In the genomic region with DNA sequence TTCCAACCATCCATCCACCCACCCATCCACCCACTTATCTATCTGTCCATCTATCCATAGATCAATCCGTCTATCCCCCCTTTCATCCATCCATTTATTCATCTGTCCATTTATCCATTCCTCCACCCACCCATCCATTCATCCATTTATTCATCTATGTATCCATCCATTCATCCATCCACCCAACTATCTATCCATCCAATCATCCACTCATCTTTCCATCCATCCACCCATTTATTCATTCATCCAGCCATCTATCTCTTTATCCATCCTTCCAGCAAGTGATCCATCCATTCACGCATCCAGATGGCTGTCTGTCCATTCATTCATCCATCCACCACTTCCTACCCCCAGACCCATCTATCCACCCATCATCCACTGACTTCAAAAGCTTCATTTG, we compare ENCODE assay signal across 20 cellular contexts.
A peak's percentile ranks its signal among the peaks of the same experiment; 100 is the strongest.
DNase-seq lines count a peak whose midpoint lies in the region; ATAC-seq and TF ChIP-seq lines count a peak whose summit lies in the region.
"Had no signal": no experiment of that assay in that cellular context is flagged by ENCODE, and none has a peak within 500 bp of the region (broad histone marks: within the 10 kb centered on the region; RNA-seq: fewer than 3 reads in every experiment).

No MANE protein-coding gene starts in this region.

- peaks cover 32% of the 10 kb centered on the region for H3K4me1 Mint-ChIP-seq in T-helper 1 cell treated with Interleukin-12 subunit alpha and Interleukin-12 subunit beta and Interleukin-4 antibody, amounts not matched to agents 30 μg/mL and 1 μg/mL, for 36 hours (ENCODE audit: low read depth)
- peaks cover 25% of the 10 kb centered on the region for H3K4me1 Mint-ChIP-seq in activated naive CD8-positive, alpha-beta T cell treated with anti-CD3 and anti-CD28 coated beads, Interleukin-2, amount 10 ng/mL, durations not matched to agents 7 days and 5 days
- peaks cover 27 to 36% of the 10 kb centered on the region in 2 donors for H3K4me1 Mint-ChIP-seq in natural killer cell treated with Interleukin-12 subunit alpha and Interleukin-12 subunit beta and Interleukin-15 and Interleukin-18, amount 100 ng/mL, for 72 hours (ENCODE audit: low read depth in 2 of 2)

- CTCF ChIA-PET in HCT116 (lab: Charles Lee): no interaction called here

- H3K4me3 ChIP-seq in HCT116 (replicated peaks in 1 of 2; ENCODE audit: low read depth in 1 of 2, low read length in 2 of 2) (no peak overlapping the region), ascending aorta (no peak overlapping the region)

- peaks cover 0 to 11% of the 10 kb centered on the region in 2 experiments; a peak in 3 of 4 replicates for H3K4me1 ChIP-seq in HCT116 (ENCODE audit: control insufficient read depth in 1 of 2, insufficient read depth in 2 of 2, low read length in 2 of 2)
- peaks cover 0 to 8% of the 10 kb centered on the region in 2 donors for H3K4me1 ChIP-seq in ascending aorta

- H3K27ac Mint-ChIP-seq in T-helper 1 cell treated with Interleukin-12 subunit alpha and Interleukin-12 subunit beta and Interleukin-4 antibody, amounts not matched to agents 30 μg/mL and 1 μg/mL, for 36 hours: no peak overlapping the region
- H3K27ac Mint-ChIP-seq in activated naive CD8-positive, alpha-beta T cell treated with anti-CD3 and anti-CD28 coated beads, Interleukin-2, amount 10 ng/mL, durations not matched to agents 7 days and 5 days: peak overlapping the region; percentile 40
- H3K27ac Mint-ChIP-seq in natural killer cell treated with Interleukin-12 subunit alpha and Interleukin-12 subunit beta and Interleukin-15 and Interleukin-18, amount 100 ng/mL, for 72 hours: no peak overlapping the region

- no peak for TF ChIP-seq RAD21 in HCT116 (IDR thresholded peaks at IDR 0.05; ENCODE audit: low read depth)

- H3K27me3 Mint-ChIP-seq in T-helper 1 cell treated with Interleukin-12 subunit alpha and Interleukin-12 subunit beta and Interleukin-4 antibody, amounts not matched to agents 30 μg/mL and 1 μg/mL, for 36 hours (ENCODE audit: low read depth): no peaks in the 10 kb centered on the region
- no peaks in the 10 kb centered on the region for H3K27me3 Mint-ChIP-seq in activated naive CD8-positive, alpha-beta T cell treated with anti-CD3 and anti-CD28 coated beads, Interleukin-2, amount 10 ng/mL, durations not matched to agents 7 days and 5 days
- no peaks in the 10 kb centered on the region for H3K27me3 Mint-ChIP-seq in natural killer cell treated with Interleukin-12 subunit alpha and Interleukin-12 subunit beta and Interleukin-15 and Interleukin-18, amount 100 ng/mL, for 72 hours

- TF ChIP-seq POLR2A in HCT116 (IDR thresholded peaks at IDR 0.05; ENCODE audit: borderline replicate concordance, extremely low read depth, insufficient read depth, insufficient read length): no peak

- peak overlapping the region; percentile 43 for H3K4me3 Mint-ChIP-seq in T-helper 1 cell treated with Interleukin-12 subunit alpha and Interleukin-12 subunit beta and Interleukin-4 antibody, amounts not matched to agents 30 μg/mL and 1 μg/mL, for 36 hours
- H3K4me3 Mint-ChIP-seq in activated naive CD8-positive, alpha-beta T cell treated with anti-CD3 and anti-CD28 coated beads, Interleukin-2, amount 10 ng/mL, durations not matched to agents 7 days and 5 days: peak overlapping the region; percentile 96
- H3K4me3 Mint-ChIP-seq in natural killer cell treated with Interleukin-12 subunit alpha and Interleukin-12 subunit beta and Interleukin-15 and Interleukin-18, amount 100 ng/mL, for 72 hours: peak overlapping the region; percentile 5

- ATAC-seq in HCT116: no peak
- ATAC-seq in activated naive CD8-positive, alpha-beta T cell treated with anti-CD3 and anti-CD28 coated beads, Interleukin-2, amount 10 ng/mL, durations not matched to agents 7 days and 5 days (ENCODE audit: low read depth): no peak
- ATAC-seq in natural killer cell treated with Interleukin-12 subunit alpha and Interleukin-12 subunit beta and Interleukin-15 and Interleukin-18, amount 100 ng/mL, for 72 hours: no peak
- ATAC-seq: activated naive CD4-positive, alpha-beta T cell treated with anti-CD3 and anti-CD28 coated beads, Interleukin-2, amount 50 U/mL, for 72 hours; left colon had no signal

- H3K79me2 ChIP-seq in HCT116 (ENCODE audit: insufficient read depth, low read length): peaks cover 33% of the 10 kb centered on the region

- no peaks in the 10 kb centered on the region for H3K9me3 Mint-ChIP-seq in T-helper 1 cell treated with Interleukin-12 subunit alpha and Interleukin-12 subunit beta and Interleukin-4 antibody, amounts not matched to agents 30 μg/mL and 1 μg/mL, for 36 hours
- H3K9me3 Mint-ChIP-seq in activated naive CD8-positive, alpha-beta T cell treated with anti-CD3 and anti-CD28 coated beads, Interleukin-2, amount 10 ng/mL, durations not matched to agents 7 days and 5 days: peaks cover 5% of the 10 kb centered on the region
- peaks cover 8% of the 10 kb centered on the region for H3K9me3 Mint-ChIP-seq in natural killer cell treated with Interleukin-12 subunit alpha and Interleukin-12 subunit beta and Interleukin-15 and Interleukin-18, amount 100 ng/mL, for 72 hours

- intact Hi-C loops in HCT116 (cut with micrococcal nuclease) (no loop called here), ascending aorta (cut with DNase I) (loop anchor here (5.0 to 10.0 kb wide), 5 partner anchors 105 to 1205 kb away; a partner anchor contains a TSS)

- H3K4me2 ChIP-seq in HCT116 (ENCODE audit: low read length): peak overlapping the region; percentile 88; the same call in 1 of the 2 replicates

- no TSS peak for BruUV-seq in HCT116 (replicated peaks; lab: Mats Ljungman, UMichigan)

- H2AFZ ChIP-seq in HCT116 (ENCODE audit: low read depth, low read length, poor library complexity, severe bottlenecking): no peak overlapping the region

- H3K27ac ChIP-seq in HCT116 (ENCODE audit: low read depth, low read length): no peak overlapping the region
- no peak overlapping the region for H3K27ac ChIP-seq in ascending aorta
- H3K27ac ChIP-seq: 22Rv1, WERI-Rb-1 had no signal

- no peak overlapping the region for H3K9ac ChIP-seq in HCT116 (ENCODE audit: low read length)

- H4K20me1 ChIP-seq in HCT116 (ENCODE audit: insufficient read depth): no peaks in the 10 kb centered on the region

- no peaks in the 10 kb centered on the region for H3K9me2 ChIP-seq in HCT116 (ENCODE audit: insufficient read depth)

- RAD21 ChIA-PET in HCT116 (lab: Charles Lee; ENCODE audit: low non-redundant PET in 1 of 2, low total read pairs in 2 of 2, uncharacterized antibody in 2 of 2, unreplicated experiment in 2 of 2): no interaction called here

- peaks cover 25% of the 10 kb centered on the region for H3K36me3 Mint-ChIP-seq in T-helper 1 cell treated with Interleukin-12 subunit alpha and Interleukin-12 subunit beta and Interleukin-4 antibody, amounts not matched to agents 30 μg/mL and 1 μg/mL, for 36 hours (ENCODE audit: low read depth)
- peaks cover 30% of the 10 kb centered on the region for H3K36me3 Mint-ChIP-seq in activated naive CD8-positive, alpha-beta T cell treated with anti-CD3 and anti-CD28 coated beads, Interleukin-2, amount 10 ng/mL, durations not matched to agents 7 days and 5 days
- H3K36me3 Mint-ChIP-seq in natural killer cell treated with Interleukin-12 subunit alpha and Interleukin-12 subunit beta and Interleukin-15 and Interleukin-18, amount 100 ng/mL, for 72 hours: no peaks in the 10 kb centered on the region

- H3K36me3 ChIP-seq in HCT116 (ENCODE audit: control insufficient read depth in 1 of 2, insufficient read depth in 2 of 2, low read length in 2 of 2) (no peaks in the 10 kb centered on the region), ascending aorta (peaks cover 0 to 6% of the 10 kb centered on the region in 2 donors)

- no peak for DNase-seq in T-helper 1 cell
- DNase-seq in HCT116 (ENCODE audit: low read depth, low spot score): no peak
- DNase-seq in activated naive CD8-positive, alpha-beta T cell treated with anti-CD3 and anti-CD28 coated beads, Interleukin-2, amount 10 ng/mL, durations not matched to agents 7 days and 5 days: no peak
- no peak for DNase-seq in natural killer cell treated with Interleukin-12 subunit alpha and Interleukin-12 subunit beta and Interleukin-15 and Interleukin-18, amount 100 ng/mL, for 72 hours (ENCODE audit: low spot score)
- no peak for DNase-seq in AG20443 (ENCODE audit: low spot score)
- no peak for DNase-seq in SW480 (ENCODE audit: low spot score)
- DNase-seq in ascending aorta (ENCODE audit: low spot score in 2 of 2): no peak
- DNase-seq: activated CD8-positive, alpha-beta memory T cell treated with anti-CD3 and anti-CD28 coated beads, Interleukin-2, amount 50 U/mL, for 4 hours; C1 segment of cervical spinal cord; dermis blood vessel endothelial cell; foreskin melanocyte; Kasumi-1; left colon; NCI-H1105; NCI-H524; stimulated activated CD4-positive, alpha-beta T cell treated with anti-CD3 and anti-CD28 coated beads, Interleukin-1b, Interleukin-23, amount 100 ng/mL, for 48 hours; WERI-Rb-1 had no signal

- H3K27me3 ChIP-seq in HCT116 (ENCODE audit: insufficient read depth, low read length): no peaks in the 10 kb centered on the region
- no peaks in the 10 kb centered on the region for H3K27me3 ChIP-seq in ascending aorta

- TF ChIP-seq CTCF in HCT116 (IDR thresholded peaks at IDR 0.05 in 2 of 3, conservative IDR thresholded peaks at IDR 0.05 in 1 of 3; ENCODE audit: borderline replicate concordance in 1 of 3, insufficient read depth in 1 of 3, low read depth in 2 of 3, low read length in 2 of 3) (no peak), ascending aorta (IDR thresholded peaks at IDR 0.05) (no peak)

- POLR2A ChIA-PET in HCT116 (lab: Charles Lee): no interaction called here
- POLR2A ChIA-PET in activated naive CD8-positive, alpha-beta T cell treated with anti-CD3 and anti-CD28 coated beads, Interleukin-2, amount 10 ng/mL, durations not matched to agents 7 days and 5 days (lab: Charles Lee): no interaction called here

- H3K9me3 ChIP-seq in HCT116 (ENCODE audit: control insufficient read depth in 1 of 2, insufficient read depth in 1 of 2, low read depth in 1 of 2, low read length in 2 of 2): no peaks in the 10 kb centered on the region
- no peaks in the 10 kb centered on the region for H3K9me3 ChIP-seq in ascending aorta

TF ChIP-seq in HCT116, 20 proteins besides CTCF, POLR2A, EP300 and RAD21 (continues in another document):
- no peak for TF ChIP-seq YY1 (IDR thresholded peaks at IDR 0.05; ENCODE audit: extremely low read depth, insufficient replicate concordance, low read depth, low read length)

Comparison
In these comparisons a context has a peak if more than half of its experiments do, and no peak if none do; other contexts are left out.
1. H3K4me3 Mint-ChIP-seq: peak in every context shown above with its lines; median percentile 96 in activated naive CD8-positive, alpha-beta T cell treated with anti-CD3 and anti-CD28 coated beads, Interleukin-2, amount 10 ng/mL, durations not matched to agents 7 days and 5 days; 43 in T-helper 1 cell treated with Interleukin-12 subunit alpha and Interleukin-12 subunit beta and Interleukin-4 antibody, amounts not matched to agents 30 μg/mL and 1 μg/mL, for 36 hours; 5 in natural killer cell treated with Interleukin-12 subunit alpha and Interleukin-12 subunit beta and Interleukin-15 and Interleukin-18, amount 100 ng/mL, for 72 hours.